Comparison of ENCODE assay signal across 1 cellular context in the genomic region with DNA sequence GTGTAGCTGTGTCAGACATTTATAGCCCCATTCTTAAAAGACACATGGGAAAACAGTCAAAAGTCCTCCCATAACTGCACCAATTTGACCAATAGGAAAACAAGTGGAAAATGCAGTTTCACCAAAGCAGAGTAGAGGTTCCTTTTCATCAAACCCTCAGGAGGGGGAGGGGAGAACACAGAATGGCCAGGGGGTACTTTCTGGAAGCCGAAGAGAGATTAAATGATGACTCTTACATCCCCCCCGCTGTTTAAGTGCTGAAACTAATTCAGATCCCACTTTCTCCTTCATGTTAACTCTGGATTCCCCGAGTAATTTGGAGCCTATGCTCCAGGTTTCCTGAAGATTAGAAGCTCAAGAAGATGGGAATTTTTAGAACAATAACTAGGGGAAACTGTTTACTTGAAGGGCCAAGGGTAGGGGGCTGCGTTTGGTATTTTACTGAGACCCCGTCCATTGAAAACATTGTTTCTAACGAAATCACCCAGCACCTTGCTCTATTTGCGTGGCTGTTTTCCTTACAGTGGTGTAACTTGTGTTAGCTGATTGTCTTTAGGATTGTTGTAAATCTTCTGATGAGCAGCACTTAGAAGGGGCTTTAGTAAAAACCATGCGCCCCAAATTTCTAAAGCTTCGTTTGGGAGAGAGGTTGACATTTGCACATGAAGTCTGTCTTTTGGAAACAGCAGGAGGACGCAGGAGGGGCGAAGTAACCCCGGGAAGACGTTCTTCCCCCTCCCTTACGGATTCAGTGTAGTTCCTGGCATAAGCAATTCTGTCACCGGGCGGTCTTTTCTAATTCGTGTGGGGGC.
TF ChIP-seq lines count a peak whose summit lies in the region.

No MANE protein-coding gene starts in this region.

TF ChIP-seq in WTC11, 78 proteins besides CTCF, POLR2A, EP300 and RAD21 (continued from another document):
- TF ChIP-seq, protein P1, sequence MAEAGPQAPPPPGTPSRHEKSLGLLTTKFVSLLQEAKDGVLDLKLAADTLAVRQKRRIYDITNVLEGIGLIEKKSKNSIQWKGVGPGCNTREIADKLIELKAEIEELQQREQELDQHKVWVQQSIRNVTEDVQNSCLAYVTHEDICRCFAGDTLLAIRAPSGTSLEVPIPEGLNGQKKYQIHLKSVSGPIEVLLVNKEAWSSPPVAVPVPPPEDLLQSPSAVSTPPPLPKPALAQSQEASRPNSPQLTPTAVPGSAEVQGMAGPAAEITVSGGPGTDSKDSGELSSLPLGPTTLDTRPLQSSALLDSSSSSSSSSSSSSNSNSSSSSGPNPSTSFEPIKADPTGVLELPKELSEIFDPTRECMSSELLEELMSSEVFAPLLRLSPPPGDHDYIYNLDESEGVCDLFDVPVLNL (CRISPR knock-in tag; IDR thresholded peaks at IDR 0.05; ENCODE audit: borderline replicate concordance, low read depth): no peak
- TF ChIP-seq JUN (CRISPR knock-in tag; IDR thresholded peaks at IDR 0.05) (no peak), NR2C2 (CRISPR knock-in tag; IDR thresholded peaks at IDR 0.05) (no peak), ATF1 (CRISPR knock-in tag; IDR thresholded peaks at IDR 0.05) (no peak), GABPB1 (CRISPR knock-in tag; IDR thresholded peaks at IDR 0.05) (no peak), HMGA2 (CRISPR knock-in tag; IDR thresholded peaks at IDR 0.05) (no peak), SMAD3 (CRISPR knock-in tag; IDR thresholded peaks at IDR 0.05; ENCODE audit: borderline replicate concordance) (no peak)
- TF ChIP-seq, protein P2, sequence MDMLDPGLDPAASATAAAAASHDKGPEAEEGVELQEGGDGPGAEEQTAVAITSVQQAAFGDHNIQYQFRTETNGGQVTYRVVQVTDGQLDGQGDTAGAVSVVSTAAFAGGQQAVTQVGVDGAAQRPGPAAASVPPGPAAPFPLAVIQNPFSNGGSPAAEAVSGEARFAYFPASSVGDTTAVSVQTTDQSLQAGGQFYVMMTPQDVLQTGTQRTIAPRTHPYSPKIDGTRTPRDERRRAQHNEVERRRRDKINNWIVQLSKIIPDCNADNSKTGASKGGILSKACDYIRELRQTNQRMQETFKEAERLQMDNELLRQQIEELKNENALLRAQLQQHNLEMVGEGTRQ (CRISPR knock-in tag; IDR thresholded peaks at IDR 0.05): no peak
- TF ChIP-seq, protein P3, sequence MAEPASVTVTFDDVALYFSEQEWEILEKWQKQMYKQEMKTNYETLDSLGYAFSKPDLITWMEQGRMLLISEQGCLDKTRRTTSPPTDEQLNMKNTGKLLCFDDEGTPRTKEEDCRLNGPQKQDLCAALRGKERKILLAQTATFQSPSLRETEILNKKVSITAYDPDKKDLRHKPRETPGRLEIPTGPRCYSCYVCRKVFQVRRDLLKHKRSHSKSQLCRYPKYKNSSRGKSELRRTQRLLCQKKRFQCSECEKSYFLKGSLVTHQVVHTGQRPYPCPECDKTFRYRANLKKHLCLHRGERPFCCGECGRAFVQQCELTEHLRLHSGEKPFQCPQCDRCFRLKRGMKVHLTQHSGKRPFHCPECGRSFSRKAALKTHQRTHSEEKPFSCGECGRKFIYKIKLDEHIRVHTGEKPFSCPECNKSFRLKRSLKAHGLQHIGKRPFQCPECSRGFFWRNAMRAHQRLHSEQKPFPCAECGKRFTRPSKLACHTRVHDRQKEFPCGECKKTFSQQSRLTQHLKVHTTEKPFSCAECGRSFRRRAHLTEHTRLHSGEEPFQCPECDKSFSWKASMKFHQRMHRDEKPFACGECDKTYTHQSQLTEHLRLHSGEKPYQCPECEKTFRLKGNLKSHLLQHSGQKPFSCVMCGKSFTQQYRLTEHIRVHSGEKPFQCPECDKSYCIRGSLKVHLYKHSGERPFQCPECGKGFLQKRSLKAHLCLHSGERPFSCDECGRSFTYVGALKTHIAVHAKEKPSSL (CRISPR knock-in tag; conservative IDR thresholded peaks at IDR 0.05): no peak
- TF ChIP-seq, protein P4, sequence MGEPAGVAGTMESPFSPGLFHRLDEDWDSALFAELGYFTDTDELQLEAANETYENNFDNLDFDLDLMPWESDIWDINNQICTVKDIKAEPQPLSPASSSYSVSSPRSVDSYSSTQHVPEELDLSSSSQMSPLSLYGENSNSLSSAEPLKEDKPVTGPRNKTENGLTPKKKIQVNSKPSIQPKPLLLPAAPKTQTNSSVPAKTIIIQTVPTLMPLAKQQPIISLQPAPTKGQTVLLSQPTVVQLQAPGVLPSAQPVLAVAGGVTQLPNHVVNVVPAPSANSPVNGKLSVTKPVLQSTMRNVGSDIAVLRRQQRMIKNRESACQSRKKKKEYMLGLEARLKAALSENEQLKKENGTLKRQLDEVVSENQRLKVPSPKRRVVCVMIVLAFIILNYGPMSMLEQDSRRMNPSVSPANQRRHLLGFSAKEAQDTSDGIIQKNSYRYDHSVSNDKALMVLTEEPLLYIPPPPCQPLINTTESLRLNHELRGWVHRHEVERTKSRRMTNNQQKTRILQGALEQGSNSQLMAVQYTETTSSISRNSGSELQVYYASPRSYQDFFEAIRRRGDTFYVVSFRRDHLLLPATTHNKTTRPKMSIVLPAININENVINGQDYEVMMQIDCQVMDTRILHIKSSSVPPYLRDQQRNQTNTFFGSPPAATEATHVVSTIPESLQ (CRISPR knock-in tag; IDR thresholded peaks at IDR 0.05): no peak
- TF ChIP-seq, protein P5, sequence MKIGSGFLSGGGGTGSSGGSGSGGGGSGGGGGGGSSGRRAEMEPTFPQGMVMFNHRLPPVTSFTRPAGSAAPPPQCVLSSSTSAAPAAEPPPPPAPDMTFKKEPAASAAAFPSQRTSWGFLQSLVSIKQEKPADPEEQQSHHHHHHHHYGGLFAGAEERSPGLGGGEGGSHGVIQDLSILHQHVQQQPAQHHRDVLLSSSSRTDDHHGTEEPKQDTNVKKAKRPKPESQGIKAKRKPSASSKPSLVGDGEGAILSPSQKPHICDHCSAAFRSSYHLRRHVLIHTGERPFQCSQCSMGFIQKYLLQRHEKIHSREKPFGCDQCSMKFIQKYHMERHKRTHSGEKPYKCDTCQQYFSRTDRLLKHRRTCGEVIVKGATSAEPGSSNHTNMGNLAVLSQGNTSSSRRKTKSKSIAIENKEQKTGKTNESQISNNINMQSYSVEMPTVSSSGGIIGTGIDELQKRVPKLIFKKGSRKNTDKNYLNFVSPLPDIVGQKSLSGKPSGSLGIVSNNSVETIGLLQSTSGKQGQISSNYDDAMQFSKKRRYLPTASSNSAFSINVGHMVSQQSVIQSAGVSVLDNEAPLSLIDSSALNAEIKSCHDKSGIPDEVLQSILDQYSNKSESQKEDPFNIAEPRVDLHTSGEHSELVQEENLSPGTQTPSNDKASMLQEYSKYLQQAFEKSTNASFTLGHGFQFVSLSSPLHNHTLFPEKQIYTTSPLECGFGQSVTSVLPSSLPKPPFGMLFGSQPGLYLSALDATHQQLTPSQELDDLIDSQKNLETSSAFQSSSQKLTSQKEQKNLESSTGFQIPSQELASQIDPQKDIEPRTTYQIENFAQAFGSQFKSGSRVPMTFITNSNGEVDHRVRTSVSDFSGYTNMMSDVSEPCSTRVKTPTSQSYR (CRISPR knock-in tag; IDR thresholded peaks at IDR 0.05): no peak
